12 cellular contexts compared by ENCODE assay signal in genomic region chr3:58271901-58272501, GRCh38. TPM values are rescaled to one million over a fixed set of nuclear protein-coding genes. Genes with fewer than 3 reads are reported as not detected.
DNase-seq lines count a peak whose midpoint lies in the region; ATAC-seq, FAIRE-seq and TF ChIP-seq lines count a peak whose summit lies in the region.
"Had no signal": no experiment of that assay in that cellular context is flagged by ENCODE, and none has a peak within 500 bp of the region (broad histone marks: within the 10 kb centered on the region; RNA-seq: fewer than 3 reads in every experiment).

No MANE protein-coding gene starts in this region.

- no peaks in the 10 kb centered on the region for H3K27me3 ChIP-seq in ACC112 (ENCODE audit: insufficient read depth, low read length)

- no peak overlapping the region for H3K4me3 Mint-ChIP-seq in activated CD4-positive, alpha-beta memory T cell treated with anti-CD3 and anti-CD28 coated beads for 36 hours

- no peak overlapping the region for H3K27ac Mint-ChIP-seq in activated CD4-positive, alpha-beta memory T cell treated with anti-CD3 and anti-CD28 coated beads for 36 hours

- H3K36me3 Mint-ChIP-seq in activated CD4-positive, alpha-beta memory T cell treated with anti-CD3 and anti-CD28 coated beads for 36 hours: peaks cover 16% of the 10 kb centered on the region

- CTCF ChIA-PET in activated CD4-positive, alpha-beta memory T cell treated with anti-CD3 and anti-CD28 coated beads for 36 hours (lab: Charles Lee): interaction anchor here (0.6 kb wide), 1 partner anchor 142 kb away, joined by 4 read pairs; no protein-coding TSS in a partner anchor

- H3K4me3 ChIP-seq in ACC112 (ENCODE audit: low read depth, low read length) (0 out of 2 replicates have a peak overlapping the region, but pooled peaks have one; percentile 41), kidney (ENCODE audit: low read length in 2 of 2) (no peak overlapping the region)

- H3K27ac ChIP-seq in ACC112 (ENCODE audit: low read depth, low read length) (peak overlapping the region; percentile 94), kidney (ENCODE audit: low read depth in 2 of 2, low read length in 2 of 2) (peak overlapping the region in 1 of 2 donors; percentile 49)

- H2AFZ ChIP-seq in ACC112 (ENCODE audit: low read length, unreplicated experiment): peak overlapping the region; percentile 58

- peak; percentile 54 for DNase-seq in HS-27A (ENCODE audit: low read depth)
- peak; percentile 13 for DNase-seq in activated CD4-positive, alpha-beta memory T cell treated with anti-CD3 and anti-CD28 coated beads for 36 hours
- peak; percentile 95 for DNase-seq in iris pigment epithelial cell (ENCODE audit: low read depth)
- no peak for DNase-seq in kidney
- DNase-seq in hippocampal formation (lab: John Stamatoyannopoulos, UW): no peak
- DNase-seq: activated CD4-positive, alpha-beta T cell treated with anti-CD3 and anti-CD28 coated beads, Interleukin-2, amount 50 U/mL, for 48 hours; DND-41; hypothalamus; NCI-H146 had no signal

- POLR2A ChIA-PET in activated CD4-positive, alpha-beta memory T cell treated with anti-CD3 and anti-CD28 coated beads for 36 hours (lab: Charles Lee): no interaction called here

- no peak for TF ChIP-seq CTCF in kidney (IDR thresholded peaks at IDR 0.05; ENCODE audit: borderline replicate concordance, extremely low read depth, insufficient read depth)

- no peaks in the 10 kb centered on the region for H3K27me3 Mint-ChIP-seq in activated CD4-positive, alpha-beta memory T cell treated with anti-CD3 and anti-CD28 coated beads for 36 hours

- peaks cover 7% of the 10 kb centered on the region for H3K4me1 Mint-ChIP-seq in activated CD4-positive, alpha-beta memory T cell treated with anti-CD3 and anti-CD28 coated beads for 36 hours (ENCODE audit: low read depth)

- H3K9me3 ChIP-seq in kidney (ENCODE audit: control insufficient read depth in 1 of 2, low read length in 2 of 2): no peaks in the 10 kb centered on the region

- intact Hi-C loops in activated CD4-positive, alpha-beta memory T cell treated with anti-CD3 and anti-CD28 coated beads for 36 hours (cut with micrococcal nuclease): no loop called here
- intact Hi-C loops in kidney (cut with DNase I): no loop called here

- H3K36me3 ChIP-seq in ACC112 (ENCODE audit: insufficient read depth, low read length) (0 out of 2 replicates have a peak, but pooled peaks cover 3% of the 10 kb centered on the region), kidney (ENCODE audit: control insufficient read depth in 1 of 2, insufficient read depth in 2 of 2, low read length in 2 of 2) (peaks cover 13 to 32% of the 10 kb centered on the region in 2 donors)

- no peaks in the 10 kb centered on the region for H3K79me2 ChIP-seq in ACC112 (ENCODE audit: control insufficient read depth, insufficient read depth, low read length, unreplicated experiment)

- no peak for ATAC-seq in HG03039 (IDR thresholded peaks at IDR 0.05; ENCODE audit: unreplicated experiment)
- no peak for ATAC-seq in HG03095 (IDR thresholded peaks at IDR 0.05; ENCODE audit: unreplicated experiment)

- no peak overlapping the region for H3K9ac ChIP-seq in kidney (ENCODE audit: low read length in 2 of 2)

- peaks cover 3% of the 10 kb centered on the region for H3K9me3 Mint-ChIP-seq in activated CD4-positive, alpha-beta memory T cell treated with anti-CD3 and anti-CD28 coated beads for 36 hours

- no peak for FAIRE-seq in kidney (lab: Jason Lieb, UNC)

- H3K4me1 ChIP-seq in ACC112 (ENCODE audit: control insufficient read depth, insufficient read depth, low read length, unreplicated experiment): peaks cover 12% of the 10 kb centered on the region
- H3K4me1 ChIP-seq in kidney (ENCODE audit: control insufficient read depth in 1 of 2, insufficient read depth in 1 of 2, low read depth in 1 of 2, low read length in 2 of 2): no peaks in the 10 kb centered on the region

RNA-seq across cellular contexts. Expression of gene RPP14, which starts 34.0 kb away (rescaled TPM):
- total RNA-seq in activated CD4-positive, alpha-beta memory T cell treated with anti-CD3 and anti-CD28 coated beads for 36 hours: 10 to 100 TPM; 14.0 to 15.4 TPM
- 14.9 TPM for total RNA-seq in kidney
- polyA plus RNA-seq in kidney (ENCODE audit: insufficient read depth, low read depth, low replicate concordance): 12.0 TPM

RNA-seq across cellular contexts. Expression of gene HTD2, which starts 34.3 kb away (rescaled TPM):
- 1 to 10 TPM; 7.6 to 9.5 TPM for total RNA-seq in activated CD4-positive, alpha-beta memory T cell treated with anti-CD3 and anti-CD28 coated beads for 36 hours
- 7.8 TPM for total RNA-seq in kidney
- 6.4 TPM for polyA plus RNA-seq in kidney (ENCODE audit: insufficient read depth, low read depth, low replicate concordance)

RNA-seq across cellular contexts. Expression of gene ABHD6, which starts 34.4 kb away (rescaled TPM):
- total RNA-seq in activated CD4-positive, alpha-beta memory T cell treated with anti-CD3 and anti-CD28 coated beads for 36 hours: 1 to 10 TPM; 3.9 to 4.1 TPM
- 10.2 TPM for total RNA-seq in kidney
- 21.4 TPM for polyA plus RNA-seq in kidney (ENCODE audit: insufficient read depth, low read depth, low replicate concordance)

Comparison
In these comparisons a context has a peak if more than half of its experiments do, and no peak if none do; other contexts are left out.
1. DNase-seq: peak in HS-27A (single experiment), activated CD4-positive, alpha-beta memory T cell treated with anti-CD3 and anti-CD28 coated beads for 36 hours (single experiment) and iris pigment epithelial cell (single experiment); none in kidney (single experiment) and hippocampal formation (0 of 2).